In genomic region chr3:186442162-186442561, GRCh38 we compare ENCODE assay signal across 1 cellular context.
TF ChIP-seq lines count a peak whose summit lies in the region.

No MANE protein-coding gene starts in this region.

TF ChIP-seq in HepG2, 621 proteins besides CTCF, POLR2A, EP300 and RAD21 (continued from another document):
- TF ChIP-seq ZNF800 (CRISPR knock-in tag; IDR thresholded peaks at IDR 0.05) (no peak), RCOR2 (CRISPR knock-in tag; IDR thresholded peaks at IDR 0.05) (no peak)
